8 cellular contexts compared by ENCODE assay signal in genomic region chr2:119759451-119760236, GRCh38. TPM values are rescaled to one million over a fixed set of nuclear protein-coding genes. Genes with fewer than 3 reads are reported as not detected.
DNase-seq lines count a peak whose midpoint lies in the region; ATAC-seq, FAIRE-seq and TF ChIP-seq lines count a peak whose summit lies in the region.

Gene PTPN4, plus strand, starts transcription at chr2:119759922. Its CDS starts 49,932 bp downstream, at chr2:119809854.

- TF ChIP-seq CTCF in adrenal gland (IDR thresholded peaks at IDR 0.05) (no peak), transverse colon (IDR thresholded peaks at IDR 0.05) (no peak)

- H3K9ac ChIP-seq in trophoblast cell (ENCODE audit: low read length), result peak within 1 kb of the TSS; percentile 81

- peak within 1 kb of the TSS; percentile 72 for H2AFZ ChIP-seq in trophoblast cell (ENCODE audit: insufficient read depth, low read length, poor library complexity)

- H4K12ac ChIP-seq in trophoblast cell (ENCODE audit: low read depth, low read length), result peak within 1 kb of the TSS; percentile 73

- no peaks in the 10 kb centered on the region for H3K9me3 ChIP-seq in adrenal gland (replicated peaks in 1 of 3)
- H3K9me3 ChIP-seq in trophoblast cell (ENCODE audit: insufficient read depth, low read depth, low read length), result no peaks in the 10 kb centered on the region
- H3K9me3 ChIP-seq in transverse colon, result no peaks in the 10 kb centered on the region

- H3K79me1 ChIP-seq in trophoblast cell (ENCODE audit: low read length), result peaks cover 8% of the 10 kb centered on the region

- H3K27me3 ChIP-seq in adrenal gland (no peaks in the 10 kb centered on the region), trophoblast cell (ENCODE audit: insufficient read depth, low read length) (no peaks in the 10 kb centered on the region), transverse colon (no peaks in the 10 kb centered on the region)

- H3K18ac ChIP-seq in trophoblast cell (ENCODE audit: low read length), result peak within 1 kb of the TSS; percentile 69

- no peak for TF ChIP-seq EP300 in transverse colon (IDR thresholded peaks at IDR 0.05; ENCODE audit: low read depth)

- FAIRE-seq in GM12892 (lab: Jason Lieb, UNC), result peak; percentile 100

- peak within 1 kb of the TSS; percentile 44 for H3K4ac ChIP-seq in trophoblast cell (ENCODE audit: low read depth, low read length)

- ATAC-seq in HG02852 (IDR thresholded peaks at IDR 0.05; ENCODE audit: unreplicated experiment), result peak; percentile 93

- peak within 1 kb of the TSS; percentile 87 for H2BK5ac ChIP-seq in trophoblast cell (ENCODE audit: low read depth, low read length, poor library complexity)

- intact Hi-C loops in adrenal gland (cut with DNase I), result loop anchor here in 1 of 2 donors (10.0 kb wide), 1 partner anchor 65 kb away; no protein-coding TSS in a partner anchor
- intact Hi-C loops in cardiac septum (cut with DNase I), result loop anchor here (5.0 kb wide), 2 partner anchors 253 to 413 kb away; partner anchors contain the start of gene EPB41L5
- intact Hi-C loops in transverse colon (cut with DNase I; ENCODE audit: low total_unique reads), result loop anchor here (5.0 kb wide), 1 partner anchor 63 kb away; no protein-coding TSS in a partner anchor

- H3K36me3 ChIP-seq in adrenal gland (replicated peaks in 1 of 2) (no peaks in the 10 kb centered on the region), trophoblast cell (ENCODE audit: control insufficient read depth in 1 of 2, insufficient read depth in 2 of 2, low read length in 2 of 2) (no peaks in the 10 kb centered on the region), transverse colon (no peaks in the 10 kb centered on the region)

- DNase-seq in GM12892 (ENCODE audit: insufficient read length) (peak; percentile 88), NCI-H146 (lab: John Stamatoyannopoulos, UW) (peak; percentile 100), T-helper 1 cell (peak; percentile 94 to 100 (median 96)), adrenal gland (peak; percentile 97 to 98 (median 97)), cardiac septum (ENCODE audit: low spot score) (peak; percentile 97), trophoblast cell (peak; percentile 99), transverse colon (peak; percentile 98)

- H4K8ac ChIP-seq in trophoblast cell (ENCODE audit: low read depth, low read length), result peak within 1 kb of the TSS; percentile 71

- peak within 1 kb of the TSS; percentile 67 for H4K91ac ChIP-seq in trophoblast cell (ENCODE audit: low read depth, low read length)

- no peak within 1 kb of the TSS for H2BK12ac ChIP-seq in trophoblast cell (ENCODE audit: low read length)

- peak within 1 kb of the TSS; percentile 89 for H2BK120ac ChIP-seq in trophoblast cell (ENCODE audit: insufficient read depth, low read length, poor library complexity)

- H3K4me3 ChIP-seq in adrenal gland (peak within 1 kb of the TSS; percentile 56 to 96 (median 83)), trophoblast cell (ENCODE audit: low read depth, low read length) (peak within 1 kb of the TSS; percentile 89), transverse colon (peak within 1 kb of the TSS; percentile 79 to 94 (median 89))

- peak within 1 kb of the TSS; percentile 91 for H3K4me2 ChIP-seq in trophoblast cell (ENCODE audit: low read length)

- H3K27ac ChIP-seq in adrenal gland (peak within 1 kb of the TSS; percentile 89 to 96 (median 95)), trophoblast cell (ENCODE audit: low read depth, low read length) (peak within 1 kb of the TSS; percentile 93), transverse colon (peak within 1 kb of the TSS; percentile 91 to 98 (median 97))

- TF ChIP-seq POLR2A in GM12892 (IDR thresholded peaks at IDR 0.05; ENCODE audit: low read depth, low read length) (peak; percentile 85), adrenal gland (IDR thresholded peaks at IDR 0.05) (peak; percentile 74 to 96), transverse colon (IDR thresholded peaks at IDR 0.05) (peak; percentile 95)

- peaks cover 5% of the 10 kb centered on the region for H3K79me2 ChIP-seq in trophoblast cell (ENCODE audit: control insufficient read depth, insufficient read depth, low read length, poor library complexity)

- H3K14ac ChIP-seq in trophoblast cell (ENCODE audit: low read length), result peak within 1 kb of the TSS; percentile 87

- no peak within 1 kb of the TSS for H3K23ac ChIP-seq in trophoblast cell (ENCODE audit: low read length)

- H3K4me1 ChIP-seq in adrenal gland (replicated peaks in 1 of 2) (peaks cover 12 to 34% of the 10 kb centered on the region in 2 donors), trophoblast cell (ENCODE audit: control insufficient read depth in 1 of 2, insufficient read depth in 2 of 2, low read length in 2 of 2) (no peaks in the 10 kb centered on the region), transverse colon (peaks cover 12 to 40% (median 26%) of the 10 kb centered on the region in 4 donors)

- peak within 1 kb of the TSS; percentile 26 for H2AK5ac ChIP-seq in trophoblast cell (ENCODE audit: low read length)

- in situ Hi-C loops in transverse colon (cut with MboI; ENCODE audit: low pct_ligation_motif_present in 1 of 4, low pct_unique_long_range_greater_than_20kb in 1 of 4, low sequenced_read_pairs in 3 of 4), result loop anchor here in 3 of 4 donors (10.0 kb wide), 2 partner anchors 65 to 415 kb away; no protein-coding TSS in a partner anchor

- 0 to 1% (median 0%) methylated on average over 22 to 59 of the region's 59 CpGs for WGBS in adrenal gland, 4 donors
- WGBS in trophoblast cell (ENCODE audit: extremely low coverage, insufficient coverage, insufficient read length), result no CpG with 5 or more reads among the region's 59 CpGs
- WGBS in transverse colon (ENCODE audit: low coverage in 1 of 2), 2 donors, result 0% methylated on average over 9 to 54 of the region's 59 CpGs

RNA-seq across cellular contexts. Expression of gene PTPN4, which starts in this region (rescaled TPM):
- polyA plus RNA-seq in GM12892 (2012; ENCODE audit: missing spikeins), result 9.9 TPM
- total RNA-seq in adrenal gland (10 to 100 TPM; 28.8 to 53.3 (median 41.1) TPM), cardiac septum (35.7 TPM), transverse colon (10 to 100 TPM; 18.7 to 46.6 (median 25.8) TPM)
- polyA plus RNA-seq in adrenal gland, result 10 to 100 TPM in 1 of 3 donors, 1 to 10 TPM in 2; 5.2 to 18.9 (median 5.4) TPM
- polyA plus RNA-seq in trophoblast cell (2013), result 7.0 and 8.6 TPM in 2 replicates

Comparison
In these comparisons a context has a peak if more than half of its experiments do, and no peak if none do; other contexts are left out.
1. Peak in every context shown above with its lines: DNase-seq, ATAC-seq, H3K4me3 ChIP-seq and H3K27ac ChIP-seq.